In the genomic region with DNA sequence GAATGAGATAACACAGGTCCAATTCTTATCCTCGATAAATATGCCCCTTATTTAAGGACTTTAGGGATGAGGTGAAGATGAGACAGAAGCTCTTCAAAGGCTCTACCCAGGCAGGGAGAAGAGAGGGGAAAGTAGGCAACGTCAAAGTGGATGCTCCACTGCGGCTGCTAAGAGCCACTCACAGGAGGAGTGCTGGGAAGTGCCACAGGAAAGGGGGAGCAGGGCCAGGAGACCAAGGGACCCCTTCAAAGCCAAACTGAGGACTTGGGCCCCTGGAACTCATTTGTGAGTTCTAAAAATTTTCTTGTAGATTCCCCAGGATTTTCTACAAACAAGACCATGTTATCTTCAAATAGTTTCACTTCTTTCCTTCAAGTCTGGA, we compare ENCODE assay signal across 11 cellular contexts. TPM values are rescaled to one million over a fixed set of nuclear protein-coding genes. Genes with fewer than 3 reads are reported as not detected.
A peak's percentile ranks its signal among the peaks of the same experiment; 100 is the strongest.
DNase-seq lines count a peak whose midpoint lies in the region; ATAC-seq and TF ChIP-seq lines count a peak whose summit lies in the region.
"Had no signal": no experiment of that assay in that cellular context is flagged by ENCODE, and none has a peak within 500 bp of the region (broad histone marks: within the 10 kb centered on the region; RNA-seq: fewer than 3 reads in every experiment).

No MANE protein-coding gene starts in this region.

- TF ChIP-seq POLR2A in upper lobe of left lung (IDR thresholded peaks at IDR 0.05), result no peak

- no peak overlapping the region for H3K4me3 Mint-ChIP-seq in activated naive CD8-positive, alpha-beta T cell treated with anti-CD3 and anti-CD28 coated beads, Interleukin-2, amount 10 ng/mL, durations not matched to agents 7 days and 5 days
- no peak overlapping the region for H3K4me3 Mint-ChIP-seq in activated naive CD8-positive, alpha-beta T cell treated with anti-CD3 and anti-CD28 coated beads for 36 hours
- peak overlapping the region; percentile 57 for H3K4me3 Mint-ChIP-seq in chondrocyte (ENCODE audit: unreplicated experiment)
- H3K4me3 Mint-ChIP-seq: brain had no signal

- H3K9me3 ChIP-seq in mucosa of stomach (ENCODE audit: control insufficient read depth, low read length) (no peaks in the 10 kb centered on the region), upper lobe of left lung (no peaks in the 10 kb centered on the region)

- H3K27me3 ChIP-seq in mucosa of stomach (ENCODE audit: control insufficient read depth, insufficient read depth, low read length), result no peaks in the 10 kb centered on the region
- H3K27me3 ChIP-seq in upper lobe of left lung, result no peaks in the 10 kb centered on the region

- DNase-seq in activated naive CD8-positive, alpha-beta T cell treated with anti-CD3 and anti-CD28 coated beads, Interleukin-2, amount 10 ng/mL, durations not matched to agents 7 days and 5 days, result no peak
- no peak for DNase-seq in activated naive CD8-positive, alpha-beta T cell treated with anti-CD3 and anti-CD28 coated beads for 36 hours
- DNase-seq in chondrocyte (ENCODE audit: low spot score) (no peak), upper lobe of left lung (no peak), COLO829 (ENCODE audit: low spot score) (no peak), AML-193 (lab: John Stamatoyannopoulos, UW) (no peak)
- DNase-seq: activated T-cell treated with anti-CD3 and anti-CD28 coated beads for 4 hours, left cardiac atrium had no signal

- H3K4me1 Mint-ChIP-seq in activated naive CD8-positive, alpha-beta T cell treated with anti-CD3 and anti-CD28 coated beads, Interleukin-2, amount 10 ng/mL, durations not matched to agents 7 days and 5 days, result peaks cover 19% of the 10 kb centered on the region
- H3K4me1 Mint-ChIP-seq in activated naive CD8-positive, alpha-beta T cell treated with anti-CD3 and anti-CD28 coated beads for 36 hours, result peaks cover 18% of the 10 kb centered on the region
- peaks cover 38% of the 10 kb centered on the region for H3K4me1 Mint-ChIP-seq in chondrocyte (ENCODE audit: low read depth)
- H3K4me1 Mint-ChIP-seq: brain had no signal

- H3K27ac Mint-ChIP-seq in activated naive CD8-positive, alpha-beta T cell treated with anti-CD3 and anti-CD28 coated beads, Interleukin-2, amount 10 ng/mL, durations not matched to agents 7 days and 5 days, result peak overlapping the region; percentile 40
- H3K27ac Mint-ChIP-seq in activated naive CD8-positive, alpha-beta T cell treated with anti-CD3 and anti-CD28 coated beads for 36 hours, result no peak overlapping the region
- H3K27ac Mint-ChIP-seq in chondrocyte (ENCODE audit: unreplicated experiment), result peak overlapping the region; percentile 92

- POLR2A ChIA-PET in activated naive CD8-positive, alpha-beta T cell treated with anti-CD3 and anti-CD28 coated beads, Interleukin-2, amount 10 ng/mL, durations not matched to agents 7 days and 5 days (lab: Charles Lee), result no interaction called here

- H3K27me3 Mint-ChIP-seq in activated naive CD8-positive, alpha-beta T cell treated with anti-CD3 and anti-CD28 coated beads, Interleukin-2, amount 10 ng/mL, durations not matched to agents 7 days and 5 days, result peaks cover 5% of the 10 kb centered on the region
- H3K27me3 Mint-ChIP-seq in activated naive CD8-positive, alpha-beta T cell treated with anti-CD3 and anti-CD28 coated beads for 36 hours, result no peaks in the 10 kb centered on the region
- H3K27me3 Mint-ChIP-seq in chondrocyte (ENCODE audit: low read depth), result no peaks in the 10 kb centered on the region

- H3K9me3 Mint-ChIP-seq in activated naive CD8-positive, alpha-beta T cell treated with anti-CD3 and anti-CD28 coated beads, Interleukin-2, amount 10 ng/mL, durations not matched to agents 7 days and 5 days, result peaks cover 1% of the 10 kb centered on the region
- no peaks in the 10 kb centered on the region for H3K9me3 Mint-ChIP-seq in activated naive CD8-positive, alpha-beta T cell treated with anti-CD3 and anti-CD28 coated beads for 36 hours
- H3K9me3 Mint-ChIP-seq in chondrocyte (ENCODE audit: low read depth), result no peaks in the 10 kb centered on the region
- H3K9me3 Mint-ChIP-seq: brain had no signal

- no peak for TF ChIP-seq EP300 in upper lobe of left lung (IDR thresholded peaks at IDR 0.05)

- no peaks in the 10 kb centered on the region for H3K36me3 ChIP-seq in mucosa of stomach (ENCODE audit: control insufficient read depth, insufficient read depth, low read length)
- no peaks in the 10 kb centered on the region for H3K36me3 ChIP-seq in upper lobe of left lung

- WGBS in upper lobe of left lung, 2 donors, result 69 to 77% methylated on average over 3 of the region's 3 CpGs

- peak overlapping the region; percentile 66 for H3K9ac ChIP-seq in mucosa of stomach (ENCODE audit: low read length)

- TF ChIP-seq CTCF in chondrocyte (IDR thresholded peaks at IDR 0.05) (no peak), upper lobe of left lung (IDR thresholded peaks at IDR 0.05) (no peak)

- peak overlapping the region; percentile 80 to 85 (median 82) for H3K27ac ChIP-seq in upper lobe of left lung

- H3K36me3 Mint-ChIP-seq in activated naive CD8-positive, alpha-beta T cell treated with anti-CD3 and anti-CD28 coated beads, Interleukin-2, amount 10 ng/mL, durations not matched to agents 7 days and 5 days, result no peaks in the 10 kb centered on the region
- no peaks in the 10 kb centered on the region for H3K36me3 Mint-ChIP-seq in activated naive CD8-positive, alpha-beta T cell treated with anti-CD3 and anti-CD28 coated beads for 36 hours
- peaks cover 7% of the 10 kb centered on the region for H3K36me3 Mint-ChIP-seq in chondrocyte (ENCODE audit: low read depth)
- H3K36me3 Mint-ChIP-seq: brain had no signal

- ATAC-seq in activated naive CD8-positive, alpha-beta T cell treated with anti-CD3 and anti-CD28 coated beads, Interleukin-2, amount 10 ng/mL, durations not matched to agents 7 days and 5 days (ENCODE audit: low read depth), result no peak
- ATAC-seq in upper lobe of left lung (ENCODE audit: low FRiP score in 2 of 2), result no peak
- no peak for ATAC-seq in GM19324 (IDR thresholded peaks at IDR 0.05; ENCODE audit: low FRiP score, unreplicated experiment)

- H3K4me3 ChIP-seq in mucosa of stomach (ENCODE audit: low read length) (peak overlapping the region; percentile 52), upper lobe of left lung (peak overlapping the region in 2 of 4 donors; percentile 30 to 40)

- peaks cover 15% of the 10 kb centered on the region for H3K4me1 ChIP-seq in mucosa of stomach (ENCODE audit: control insufficient read depth, insufficient read depth, low read length)
- H3K4me1 ChIP-seq in upper lobe of left lung, result peaks cover 7 to 36% (median 14%) of the 10 kb centered on the region in 4 donors

RNA-seq across cellular contexts. Expression of gene ATG7, which starts 47.3 kb away (rescaled TPM):
- total RNA-seq in activated naive CD8-positive, alpha-beta T cell treated with anti-CD3 and anti-CD28 coated beads, Interleukin-2, amount 10 ng/mL, durations not matched to agents 7 days and 5 days, result 10 to 100 TPM; 26.4 to 28.6 TPM
- 10 to 100 TPM; 25.1 to 28.2 TPM for total RNA-seq in activated naive CD8-positive, alpha-beta T cell treated with anti-CD3 and anti-CD28 coated beads for 36 hours
- total RNA-seq in chondrocyte (27.4 to 34.3 TPM (median 29.0 TPM) in 3 replicates), upper lobe of left lung (100 to 1,000 TPM in 2 of 6 donors, 10 to 100 TPM in 4; 52.4 to 195 (median 74.1) TPM)
